In the genomic region with DNA sequence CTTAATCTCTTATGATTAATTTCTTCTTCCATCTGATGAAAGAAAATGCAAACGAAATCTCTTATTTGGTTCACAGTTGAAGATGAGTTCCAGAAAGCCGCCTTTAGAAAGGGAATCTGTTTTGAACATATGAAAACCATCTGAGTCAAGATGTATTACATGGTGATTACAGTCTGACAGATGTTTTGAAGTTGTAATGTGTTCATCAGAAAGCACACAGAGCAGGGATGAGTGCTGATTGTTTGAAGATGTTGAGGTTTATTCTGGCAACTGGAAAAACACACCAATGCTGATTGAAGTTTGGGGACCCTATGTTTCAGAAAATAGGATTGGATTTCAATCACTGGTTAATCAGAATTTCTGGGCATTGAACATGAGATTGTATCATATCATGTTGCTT, we compare ENCODE assay signal across 30 cellular contexts.
"Had no signal": no experiment of that assay in that cellular context is flagged by ENCODE, and none has a peak within 500 bp of the region (broad histone marks: within the 10 kb centered on the region; RNA-seq: fewer than 3 reads in every experiment).

No MANE protein-coding gene starts in this region.

- H3K27me3 ChIP-seq: ascending aorta, breast epithelium, cardiac muscle cell, colonic mucosa had no signal

- H3K36me3 ChIP-seq: ascending aorta, breast epithelium, cardiac muscle cell, colonic mucosa, WERI-Rb-1 had no signal

- H3K27me3 Mint-ChIP-seq: activated CD4-positive, alpha-beta T cell treated with anti-CD3 and anti-CD28 coated beads for 36 hours; activated CD4-positive, alpha-beta T cell treated with anti-CD3 and anti-CD28 coated beads, Interleukin-2, amount 10 ng/mL, durations not matched to agents 7 days and 5 days; activated CD8-positive, alpha-beta T cell treated with anti-CD3 and anti-CD28 coated beads for 36 hours; activated naive CD4-positive, alpha-beta T cell treated with anti-CD3 and anti-CD28 coated beads, Interleukin-2, amount 10 ng/mL, durations not matched to agents 7 days and 5 days; activated naive CD8-positive, alpha-beta T cell treated with anti-CD3 and anti-CD28 coated beads, Interleukin-2, amount 10 ng/mL, durations not matched to agents 7 days and 5 days; activated T-helper 17 cell treated with anti-CD3 and anti-CD28 coated beads, Interleukin-2, amount 50 U/mL, for 72 hours; brain; T-cell had no signal

- H3K9me3 ChIP-seq: ascending aorta, breast epithelium, colonic mucosa had no signal

- H3K27ac Mint-ChIP-seq: activated CD4-positive, alpha-beta T cell treated with anti-CD3 and anti-CD28 coated beads, Interleukin-2, amount 10 ng/mL, durations not matched to agents 7 days and 5 days; activated naive CD4-positive, alpha-beta T cell treated with anti-CD3 and anti-CD28 coated beads, Interleukin-2, amount 10 ng/mL, durations not matched to agents 7 days and 5 days; activated naive CD8-positive, alpha-beta T cell treated with anti-CD3 and anti-CD28 coated beads, Interleukin-2, amount 10 ng/mL, durations not matched to agents 7 days and 5 days; activated T-helper 17 cell treated with anti-CD3 and anti-CD28 coated beads, Interleukin-2, amount 50 U/mL, for 72 hours; brain; T-helper 1 cell treated with Interleukin-12 subunit alpha and Interleukin-12 subunit beta and Interleukin-4 antibody, amounts not matched to agents 30 μg/mL and 1 μg/mL, for 36 hours; T-helper 2 cell treated with Interferon-gamma antibody and Interleukin-4, amounts not matched to agents 5 μg/mL and 100 μg/mL, for 36 hours had no signal

- H3K4me3 ChIP-seq: ascending aorta, breast epithelium, cardiac muscle cell, colonic mucosa had no signal

- DNase-seq: activated CD4-positive, alpha-beta T cell treated with anti-CD3 and anti-CD28 coated beads for 36 hours; activated CD4-positive, alpha-beta T cell treated with anti-CD3 and anti-CD28 coated beads, Interleukin-2, amount 10 ng/mL, durations not matched to agents 7 days and 5 days; activated CD4-positive, alpha-beta T cell treated with anti-CD3 and anti-CD28 coated beads, Interleukin-2, amount 50 U/mL, for 48 hours; activated CD4-positive, CD25-positive, alpha-beta regulatory T cell; activated CD4-positive, CD25-positive, alpha-beta regulatory T cell treated with anti-CD3 and anti-CD28 coated beads, Interleukin-2, amount 50 U/mL, for 72 hours; activated CD8-positive, alpha-beta memory T cell treated with anti-CD3 and anti-CD28 coated beads for 24 hours; activated CD8-positive, alpha-beta T cell treated with anti-CD3 and anti-CD28 coated beads for 36 hours; activated effector memory CD4-positive, alpha-beta T cell treated with Interleukin-2 at 50 U/mL for 16 hours; activated gamma-delta T cell treated with Interleukin-2 at 50 U/mL for 16 hours; activated naive CD4-positive, alpha-beta T cell treated with anti-CD3 and anti-CD28 coated beads, Interleukin-2, amount 10 ng/mL, durations not matched to agents 7 days and 5 days; activated naive CD8-positive, alpha-beta T cell treated with anti-CD3 and anti-CD28 coated beads, Interleukin-2, amount 10 ng/mL, durations not matched to agents 7 days and 5 days; activated T-cell treated with anti-CD3 and anti-CD28 coated beads, Interleukin-2, amount 50 U/mL, for 4 hours; central memory CD4-positive, alpha-beta T cell; cerebellar nuclear complex; colonic mucosa; effector CD8-positive, alpha-beta T cell; foreskin fibroblast; head of caudate nucleus; T-cell; T1000; WERI-Rb-1 had no signal

- H3K4me3 Mint-ChIP-seq: activated CD4-positive, alpha-beta T cell treated with anti-CD3 and anti-CD28 coated beads for 36 hours; activated CD4-positive, alpha-beta T cell treated with anti-CD3 and anti-CD28 coated beads, Interleukin-2, amount 10 ng/mL, durations not matched to agents 7 days and 5 days; activated CD8-positive, alpha-beta T cell treated with anti-CD3 and anti-CD28 coated beads for 36 hours; activated naive CD4-positive, alpha-beta T cell treated with anti-CD3 and anti-CD28 coated beads, Interleukin-2, amount 10 ng/mL, durations not matched to agents 7 days and 5 days; activated naive CD8-positive, alpha-beta T cell treated with anti-CD3 and anti-CD28 coated beads, Interleukin-2, amount 10 ng/mL, durations not matched to agents 7 days and 5 days; activated T-cell treated with anti-CD3 and anti-CD28 coated beads, Interleukin-2, amount 50 U/mL, for 4 hours; activated T-helper 17 cell treated with anti-CD3 and anti-CD28 coated beads, Interleukin-2, amount 50 U/mL, for 72 hours; brain; T-cell; T-helper 1 cell treated with Interleukin-12 subunit alpha and Interleukin-12 subunit beta and Interleukin-4 antibody, amounts not matched to agents 30 μg/mL and 1 μg/mL, for 36 hours; T-helper 2 cell treated with Interferon-gamma antibody and Interleukin-4, amounts not matched to agents 5 μg/mL and 100 μg/mL, for 36 hours had no signal

- ATAC-seq: activated CD4-positive, alpha-beta T cell treated with anti-CD3 and anti-CD28 coated beads for 36 hours; activated CD8-positive, alpha-beta T cell treated with anti-CD3 and anti-CD28 coated beads for 36 hours; activated T-cell treated with anti-CD3 and anti-CD28 coated beads, Interleukin-2, amount 50 U/mL, for 4 hours; activated T-helper 17 cell treated with anti-CD3 and anti-CD28 coated beads, Interleukin-2, amount 50 U/mL, for 72 hours; esophagus mucosa; T-cell had no signal

- FAIRE-seq: frontal cortex had no signal

- H3K4me1 ChIP-seq: ascending aorta, breast epithelium, colonic mucosa had no signal

- H3K9me3 Mint-ChIP-seq: activated T-helper 17 cell treated with anti-CD3 and anti-CD28 coated beads, Interleukin-2, amount 50 U/mL, for 72 hours; T-helper 1 cell treated with Interleukin-12 subunit alpha and Interleukin-12 subunit beta and Interleukin-4 antibody, amounts not matched to agents 30 μg/mL and 1 μg/mL, for 36 hours had no signal

- H3K4me1 Mint-ChIP-seq: brain had no signal

- H3K36me3 Mint-ChIP-seq: brain had no signal

- H3K27ac ChIP-seq: ascending aorta, breast epithelium, cardiac muscle cell, colonic mucosa, WERI-Rb-1 had no signal
